14 cellular contexts compared by ENCODE assay signal in the genomic region with DNA sequence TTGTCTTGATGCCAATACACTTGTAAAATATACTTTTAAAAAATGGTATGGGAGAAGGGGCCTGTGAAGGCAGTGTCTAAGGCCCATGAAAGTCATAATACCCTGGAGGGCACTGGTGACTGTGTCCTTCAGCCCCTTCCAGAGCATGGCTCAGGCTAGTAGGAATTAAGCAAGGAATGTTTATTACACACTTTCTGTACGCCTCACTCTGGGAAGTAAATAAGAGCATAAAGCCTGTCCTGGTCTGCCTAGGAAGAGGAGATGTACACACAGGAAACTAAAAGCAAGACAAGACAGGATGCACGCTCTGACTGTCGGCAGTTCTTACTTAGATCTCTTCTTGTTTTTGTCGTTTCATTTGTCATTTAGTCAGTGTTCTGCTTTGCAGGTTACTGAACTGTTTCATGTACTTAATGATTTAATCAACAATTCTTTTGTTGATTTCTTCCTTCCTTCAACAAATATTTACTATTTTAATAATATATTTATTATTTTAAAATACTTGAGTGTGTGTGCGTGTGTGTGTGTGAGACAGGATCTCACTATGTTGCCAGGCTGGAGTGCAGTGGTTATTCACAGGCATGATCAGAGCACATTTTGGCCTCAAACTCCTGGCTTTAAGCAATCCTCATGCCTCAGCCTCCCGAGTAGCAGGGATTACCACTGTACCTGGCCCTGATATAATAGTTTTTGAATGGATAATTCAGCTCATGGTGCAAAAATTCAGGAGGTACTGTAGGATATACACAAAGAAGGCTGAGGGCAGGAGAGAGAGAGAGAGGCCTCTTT. TPM values are rescaled to one million over a fixed set of nuclear protein-coding genes. Genes with fewer than 3 reads are reported as not detected.
A peak's percentile ranks its signal among the peaks of the same experiment; 100 is the strongest.
DNase-seq lines count a peak whose midpoint lies in the region; ATAC-seq, FAIRE-seq and TF ChIP-seq lines count a peak whose summit lies in the region.
"Had no signal": no experiment of that assay in that cellular context is flagged by ENCODE, and none has a peak within 500 bp of the region (broad histone marks: within the 10 kb centered on the region; RNA-seq: fewer than 3 reads in every experiment).

No MANE protein-coding gene starts in this region.

- no peak overlapping the region for H3K4me3 ChIP-seq in GM12864 (ENCODE audit: low read depth, low read length)
- H3K4me3 ChIP-seq: psoas muscle, SJSA1 had no signal

- intact Hi-C loops in activated T-helper 1 cell treated with anti-CD3 and anti-CD28 coated beads, Interleukin-12 subunit alpha, Interleukin-12 subunit beta, Interleukin-2, Interleukin-4 antibody, amounts not matched to agents 30 ng/mL and 10 ng/mL and 1 ng/mL, durations not matched to agents 14 hours and 24 hours and 36 hours (cut with micrococcal nuclease), result no loop called here

- no peaks in the 10 kb centered on the region for H3K27me3 Mint-ChIP-seq in activated T-helper 1 cell treated with anti-CD3 and anti-CD28 coated beads, Interleukin-12 subunit alpha, Interleukin-12 subunit beta, Interleukin-2, Interleukin-4 antibody, amounts not matched to agents 30 ng/mL and 10 ng/mL and 1 ng/mL, durations not matched to agents 14 hours and 24 hours and 36 hours (ENCODE audit: insufficient read depth)
- H3K27me3 Mint-ChIP-seq in naive B cell, result no peaks in the 10 kb centered on the region

- peak overlapping the region; percentile 41 for H3K4me3 Mint-ChIP-seq in activated T-helper 1 cell treated with anti-CD3 and anti-CD28 coated beads, Interleukin-12 subunit alpha, Interleukin-12 subunit beta, Interleukin-2, Interleukin-4 antibody, amounts not matched to agents 30 ng/mL and 10 ng/mL and 1 ng/mL, durations not matched to agents 14 hours and 24 hours and 36 hours
- peak overlapping the region; percentile 5 to 73 (median 50) for H3K4me3 Mint-ChIP-seq in naive B cell

- no peak for FAIRE-seq in frontal cortex (lab: Jason Lieb, UNC)

- H3K36me3 Mint-ChIP-seq in activated T-helper 1 cell treated with anti-CD3 and anti-CD28 coated beads, Interleukin-12 subunit alpha, Interleukin-12 subunit beta, Interleukin-2, Interleukin-4 antibody, amounts not matched to agents 30 ng/mL and 10 ng/mL and 1 ng/mL, durations not matched to agents 14 hours and 24 hours and 36 hours (ENCODE audit: low read depth), result no peaks in the 10 kb centered on the region
- H3K36me3 Mint-ChIP-seq in naive B cell, result no peaks in the 10 kb centered on the region

- H3K9me3 Mint-ChIP-seq in activated T-helper 1 cell treated with anti-CD3 and anti-CD28 coated beads, Interleukin-12 subunit alpha, Interleukin-12 subunit beta, Interleukin-2, Interleukin-4 antibody, amounts not matched to agents 30 ng/mL and 10 ng/mL and 1 ng/mL, durations not matched to agents 14 hours and 24 hours and 36 hours, result peaks cover 3% of the 10 kb centered on the region
- H3K9me3 Mint-ChIP-seq in naive B cell, result peaks cover 0 to 2% (median 0%) of the 10 kb centered on the region in 7 donors

- TF ChIP-seq CTCF in GM12864 (IDR thresholded peaks at IDR 0.05; ENCODE audit: low read depth, low read length, missing control alignments), result no peak

- peak overlapping the region; percentile 86 for H3K27ac Mint-ChIP-seq in activated T-helper 1 cell treated with anti-CD3 and anti-CD28 coated beads, Interleukin-12 subunit alpha, Interleukin-12 subunit beta, Interleukin-2, Interleukin-4 antibody, amounts not matched to agents 30 ng/mL and 10 ng/mL and 1 ng/mL, durations not matched to agents 14 hours and 24 hours and 36 hours
- H3K27ac Mint-ChIP-seq in naive B cell, result peak overlapping the region; percentile 54 to 97 (median 94)

- peak; percentile 76 for ATAC-seq in HG02610 (IDR thresholded peaks at IDR 0.05; ENCODE audit: unreplicated experiment)
- ATAC-seq in naive B cell (ENCODE audit: low read depth in 2 of 2), result peak; percentile 96 to 98
- no peak for ATAC-seq in GM18909 (IDR thresholded peaks at IDR 0.05; ENCODE audit: poor library complexity, unreplicated experiment)
- ATAC-seq: psoas muscle had no signal

- DNase-seq in GM12864 (ENCODE audit: low read depth), result peak; percentile 50
- DNase-seq in activated T-helper 1 cell treated with anti-CD3 and anti-CD28 coated beads, Interleukin-12 subunit alpha, Interleukin-12 subunit beta, Interleukin-2, Interleukin-4 antibody, amounts not matched to agents 30 ng/mL and 10 ng/mL and 1 ng/mL, durations not matched to agents 14 hours and 24 hours and 36 hours (ENCODE audit: low spot score), result no peak
- peak; percentile 48 for DNase-seq in naive B cell
- DNase-seq in frontal cortex (ENCODE audit: low spot score in 2 of 2), result no peak
- DNase-seq in NCI-H2196 (lab: John Stamatoyannopoulos, UW; ENCODE audit: unreplicated experiment), result no peak
- DNase-seq in NCI-H146 (lab: John Stamatoyannopoulos, UW), result no peak
- DNase-seq: activated CD8-positive, alpha-beta memory T cell treated with anti-CD3 and anti-CD28 coated beads, Interleukin-2, amount 50 U/mL, for 4 hours; EL; H7; NCI-H345; psoas muscle had no signal

- peaks cover 11% of the 10 kb centered on the region for H3K4me1 Mint-ChIP-seq in activated T-helper 1 cell treated with anti-CD3 and anti-CD28 coated beads, Interleukin-12 subunit alpha, Interleukin-12 subunit beta, Interleukin-2, Interleukin-4 antibody, amounts not matched to agents 30 ng/mL and 10 ng/mL and 1 ng/mL, durations not matched to agents 14 hours and 24 hours and 36 hours (ENCODE audit: low read depth)
- H3K4me1 Mint-ChIP-seq in naive B cell, result peaks cover 28 to 45% (median 36%) of the 10 kb centered on the region in 3 donors

RNA-seq across cellular contexts. Expression of a gene that starts 9.0 kb away (rescaled TPM):
- total RNA-seq in activated T-helper 1 cell treated with anti-CD3 and anti-CD28 coated beads, Interleukin-12 subunit alpha, Interleukin-12 subunit beta, Interleukin-2, Interleukin-4 antibody, amounts not matched to agents 30 ng/mL and 10 ng/mL and 1 ng/mL, durations not matched to agents 14 hours and 24 hours and 36 hours, result 0.34 and 0.83 TPM in 2 replicates
- not detected for polyA plus RNA-seq in naive B cell (ENCODE audit: low read depth in 6 of 6)
- 2.4 TPM for total RNA-seq in frontal cortex

Comparison
In these comparisons a context has a peak if more than half of its experiments do, and no peak if none do; other contexts are left out.
1. DNase-seq: peak in GM12864 (single experiment) and naive B cell (single experiment); none in activated T-helper 1 cell treated with anti-CD3 and anti-CD28 coated beads, Interleukin-12 subunit alpha, Interleukin-12 subunit beta, Interleukin-2, Interleukin-4 antibody, amounts not matched to agents 30 ng/mL and 10 ng/mL and 1 ng/mL, durations not matched to agents 14 hours and 24 hours and 36 hours (single experiment), frontal cortex (0 of 2), NCI-H2196 (single experiment) and NCI-H146 (single experiment).